15 cellular contexts compared by ENCODE assay signal in the genomic region with DNA sequence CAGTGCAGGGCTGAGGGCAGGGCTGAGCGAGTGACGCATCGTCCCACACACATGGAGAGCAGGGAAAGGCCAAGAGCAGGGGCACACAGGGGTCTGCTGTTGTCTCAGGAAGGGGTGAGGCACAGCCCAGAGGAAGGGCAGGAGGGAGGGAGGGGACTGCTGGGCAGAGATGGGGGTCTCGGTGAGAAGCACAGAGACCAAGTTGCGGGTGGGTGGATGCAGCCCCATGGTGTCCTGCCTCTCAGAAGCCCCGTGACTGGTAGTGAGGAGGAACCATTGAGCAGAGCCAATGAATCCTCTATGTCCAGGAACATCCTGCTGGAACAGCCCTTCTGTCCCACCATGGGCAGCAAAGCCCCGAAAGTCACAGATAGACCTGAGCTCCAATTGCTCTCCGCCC. TPM values are rescaled to one million over a fixed set of nuclear protein-coding genes. Genes with fewer than 3 reads are reported as not detected.
DNase-seq lines count a peak whose midpoint lies in the region; ATAC-seq, FAIRE-seq and TF ChIP-seq lines count a peak whose summit lies in the region.
"Had no signal": no experiment of that assay in that cellular context is flagged by ENCODE, and none has a peak within 500 bp of the region (broad histone marks: within the 10 kb centered on the region; RNA-seq: fewer than 3 reads in every experiment).

No MANE protein-coding gene starts in this region.

- intact Hi-C loops in heart right ventricle (cut with DNase I), result no loop called here
- intact Hi-C loops in cardiac septum (cut with DNase I), result no loop called here
- intact Hi-C loops in left ventricle myocardium inferior (cut with micrococcal nuclease), result no loop called here
- intact Hi-C loops in sigmoid colon (cut with DNase I), result no loop called here

- TF ChIP-seq POLR2A in sigmoid colon (IDR thresholded peaks at IDR 0.05) (no peak), GM12892 (IDR thresholded peaks at IDR 0.05; ENCODE audit: low read depth, low read length) (no peak)

- CTCF ChIA-PET in activated CD8-positive, alpha-beta memory T cell treated with anti-CD3 and anti-CD28 coated beads, Interleukin-2, amount 10 ng/mL, durations not matched to agents 7 days and 5 days (lab: Charles Lee), result no interaction called here

- H3K36me3 Mint-ChIP-seq in activated CD8-positive, alpha-beta memory T cell treated with anti-CD3 and anti-CD28 coated beads, Interleukin-2, amount 10 ng/mL, durations not matched to agents 7 days and 5 days, result no peaks in the 10 kb centered on the region

- no peaks in the 10 kb centered on the region for H3K9me3 Mint-ChIP-seq in activated CD8-positive, alpha-beta memory T cell treated with anti-CD3 and anti-CD28 coated beads, Interleukin-2, amount 10 ng/mL, durations not matched to agents 7 days and 5 days (ENCODE audit: low read depth)
- H3K9me3 Mint-ChIP-seq: activated naive CD4-positive, alpha-beta T cell treated with anti-CD3 and anti-CD28 coated beads for 36 hours had no signal

- H3K27me3 ChIP-seq in heart right ventricle (no peaks in the 10 kb centered on the region), left ventricle myocardium inferior (ENCODE audit: low read depth) (no peaks in the 10 kb centered on the region), sigmoid colon (no peaks in the 10 kb centered on the region)

- peak overlapping the region; percentile 5 to 94 (median 83) for H3K27ac ChIP-seq in heart right ventricle
- peak overlapping the region; percentile 91 for H3K27ac ChIP-seq in left ventricle myocardium inferior (replicated peaks)
- peak overlapping the region; percentile 54 to 84 (median 69) for H3K27ac ChIP-seq in sigmoid colon

- no peak overlapping the region for H3K4me3 ChIP-seq in heart right ventricle
- H3K4me3 ChIP-seq in left ventricle myocardium inferior, result no peak overlapping the region
- H3K4me3 ChIP-seq in sigmoid colon, result no peak overlapping the region

- 78 to 92% methylated on average over 8 of the region's 8 CpGs for WGBS in heart right ventricle, 2 donors
- WGBS in sigmoid colon, 2 donors, result 83 to 97% methylated on average over 8 of the region's 8 CpGs

- no peak for TF ChIP-seq CTCF in heart right ventricle (IDR thresholded peaks at IDR 0.05)
- TF ChIP-seq CTCF in left ventricle myocardium inferior (IDR thresholded peaks at IDR 0.05; ENCODE audit: borderline replicate concordance), result no peak
- no peak for TF ChIP-seq CTCF in sigmoid colon (IDR thresholded peaks at IDR 0.05)

- FAIRE-seq in GM12892 (lab: Jason Lieb, UNC), result no peak
- FAIRE-seq: RCC 7860 had no signal

- ATAC-seq in heart right ventricle (peak in 3 of 8 donors; percentile 2 to 11 (median 2)), HG02973 (IDR thresholded peaks at IDR 0.05; ENCODE audit: unreplicated experiment) (no peak)
- no peak for ATAC-seq in activated CD8-positive, alpha-beta memory T cell treated with anti-CD3 and anti-CD28 coated beads, Interleukin-2, amount 10 ng/mL, durations not matched to agents 7 days and 5 days

- H3K36me3 ChIP-seq in heart right ventricle (peaks cover 0 to 52% (median 10%) of the 10 kb centered on the region in 9 donors), left ventricle myocardium inferior (peaks cover 37% of the 10 kb centered on the region), sigmoid colon (peaks cover 0 to 27% (median 9%) of the 10 kb centered on the region in 4 donors)

- DNase-seq in heart right ventricle (no peak), cardiac septum (ENCODE audit: low spot score) (no peak), left ventricle myocardium inferior (no peak), sigmoid colon (no peak), NCI-H748 (lab: John Stamatoyannopoulos, UW; ENCODE audit: unreplicated experiment) (no peak), GM12892 (ENCODE audit: insufficient read length) (no peak)
- DNase-seq in activated CD8-positive, alpha-beta memory T cell treated with anti-CD3 and anti-CD28 coated beads, Interleukin-2, amount 10 ng/mL, durations not matched to agents 7 days and 5 days, result no peak
- DNase-seq: activated naive CD4-positive, alpha-beta T cell treated with anti-CD3 and anti-CD28 coated beads for 36 hours; cerebellar nuclear complex; KG1; midbrain; NCI-H1436 treated with DMSO at 0.1 percent for 48 hours; NCI-H524 had no signal

- H3K4me3 Mint-ChIP-seq in activated CD8-positive, alpha-beta memory T cell treated with anti-CD3 and anti-CD28 coated beads, Interleukin-2, amount 10 ng/mL, durations not matched to agents 7 days and 5 days, result no peak overlapping the region
- H3K4me3 Mint-ChIP-seq: activated naive CD4-positive, alpha-beta T cell treated with anti-CD3 and anti-CD28 coated beads for 36 hours had no signal

- no peak for TF ChIP-seq EP300 in sigmoid colon (IDR thresholded peaks at IDR 0.05)

- no peak overlapping the region for H3K27ac Mint-ChIP-seq in activated CD8-positive, alpha-beta memory T cell treated with anti-CD3 and anti-CD28 coated beads, Interleukin-2, amount 10 ng/mL, durations not matched to agents 7 days and 5 days
- H3K27ac Mint-ChIP-seq: activated naive CD4-positive, alpha-beta T cell treated with anti-CD3 and anti-CD28 coated beads for 36 hours had no signal

- H3K4me1 ChIP-seq in heart right ventricle (peaks cover 28 to 69% (median 54%) of the 10 kb centered on the region in 9 donors), left ventricle myocardium inferior (peaks cover 82% of the 10 kb centered on the region), sigmoid colon (peaks cover 0 to 46% (median 37%) of the 10 kb centered on the region in 4 donors)

- H3K9me3 ChIP-seq in heart right ventricle, result peaks cover 0 to 10% (median 0%) of the 10 kb centered on the region in 11 donors
- peaks cover 8% of the 10 kb centered on the region for H3K9me3 ChIP-seq in left ventricle myocardium inferior (replicated peaks)
- peaks cover 0 to 2% (median 0%) of the 10 kb centered on the region in 4 donors for H3K9me3 ChIP-seq in sigmoid colon

- H3K4me1 Mint-ChIP-seq in activated CD8-positive, alpha-beta memory T cell treated with anti-CD3 and anti-CD28 coated beads, Interleukin-2, amount 10 ng/mL, durations not matched to agents 7 days and 5 days, result no peaks in the 10 kb centered on the region

- H3K27me3 Mint-ChIP-seq in activated CD8-positive, alpha-beta memory T cell treated with anti-CD3 and anti-CD28 coated beads, Interleukin-2, amount 10 ng/mL, durations not matched to agents 7 days and 5 days, result no peaks in the 10 kb centered on the region

RNA-seq across cellular contexts. Expression of gene C1orf198, which starts 17.8 kb away (rescaled TPM):
- 10 to 100 TPM; 33.4 to 66.0 (median 46.0) TPM for total RNA-seq in heart right ventricle
- polyA plus RNA-seq in heart right ventricle, result 10 to 100 TPM; 26.0 to 36.4 TPM
- 73.9 TPM for total RNA-seq in cardiac septum
- 32.7 TPM for total RNA-seq in left ventricle myocardium inferior
- total RNA-seq in sigmoid colon, result 10 to 100 TPM; 42.1 to 63.5 (median 55.5) TPM
- 10 to 100 TPM in 1 of 3 donors, 1 to 10 TPM in 2; 4.9 to 11.7 (median 6.6) TPM for polyA plus RNA-seq in sigmoid colon
- 1 to 10 TPM; 1.8 to 3.6 TPM for total RNA-seq in activated CD8-positive, alpha-beta memory T cell treated with anti-CD3 and anti-CD28 coated beads, Interleukin-2, amount 10 ng/mL, durations not matched to agents 7 days and 5 days
- 1.4 TPM for polyA plus RNA-seq in GM12892 (2012; ENCODE audit: missing spikeins)
